In genomic region chr10:114550756-114551290, GRCh38 we compare ENCODE assay signal across 8 cellular contexts.
A peak's percentile ranks its signal among the peaks of the same experiment; 100 is the strongest.
DNase-seq lines count a peak whose midpoint lies in the region; ATAC-seq lines count a peak whose summit lies in the region.

No MANE protein-coding gene starts in this region.

- H3K4me3 ChIP-seq in muscle layer of duodenum (ENCODE audit: low read depth in 1 of 2, low read length in 2 of 2): peak overlapping the region; percentile 41 to 60

- no peak overlapping the region for H3K27ac ChIP-seq in muscle layer of duodenum (ENCODE audit: low read length)

- no peaks in the 10 kb centered on the region for H3K36me3 ChIP-seq in muscle layer of duodenum (ENCODE audit: control insufficient read depth in 1 of 2, insufficient read depth in 2 of 2, low read length in 2 of 2)

- DNase-seq in SIG-M5 treated with dmso at 0.1 percent for 504 hours (lab: John Stamatoyannopoulos, UW; ENCODE audit: unreplicated experiment) (peak; percentile 23), SIG-M5 (lab: John Stamatoyannopoulos, UW) (no peak), NCI-H748 (lab: John Stamatoyannopoulos, UW; ENCODE audit: unreplicated experiment) (peak; percentile 52), dermis blood vessel endothelial cell (peak; percentile 60), activated gamma-delta T cell treated with Interleukin-2 at 50 U/mL for 16 hours (no peak)
- no peak for DNase-seq in activated naive CD4-positive, alpha-beta T cell treated with anti-CD3 and anti-CD28 coated beads, Interleukin-2, amount 50 U/mL, for 16 hours

- H3K27me3 ChIP-seq in muscle layer of duodenum (ENCODE audit: low read depth, low read length): no peaks in the 10 kb centered on the region

- H3K9me3 ChIP-seq in muscle layer of duodenum (ENCODE audit: control insufficient read depth in 1 of 2, low read length in 2 of 2): no peaks in the 10 kb centered on the region

- peaks cover 7 to 12% of the 10 kb centered on the region in 2 donors for H3K4me1 ChIP-seq in muscle layer of duodenum (ENCODE audit: control insufficient read depth in 1 of 2, insufficient read depth in 2 of 2, low read length in 2 of 2)

- no peak for ATAC-seq in GM18868 (IDR thresholded peaks at IDR 0.05; ENCODE audit: unreplicated experiment)

Comparison
In these comparisons a context has a peak if more than half of its experiments do, and no peak if none do; other contexts are left out.
1. DNase-seq: peak in SIG-M5 treated with dmso at 0.1 percent for 504 hours (single experiment), NCI-H748 (single experiment) and dermis blood vessel endothelial cell (single experiment); none in SIG-M5 (single experiment), activated gamma-delta T cell treated with Interleukin-2 at 50 U/mL for 16 hours (single experiment) and activated naive CD4-positive, alpha-beta T cell treated with anti-CD3 and anti-CD28 coated beads, Interleukin-2, amount 50 U/mL, for 16 hours (single experiment).